6 cellular contexts compared by ENCODE assay signal in genomic region chr12:91836696-91837095, GRCh38.
"Had no signal": no experiment of that assay in that cellular context is flagged by ENCODE, and none has a peak within 500 bp of the region (broad histone marks: within the 10 kb centered on the region; RNA-seq: fewer than 3 reads in every experiment).

No MANE protein-coding gene starts in this region.

- DNase-seq: GDM1, GF-D8 had no signal

- FAIRE-seq: G401.6, GM12892, GM18507, GM19239 had no signal
